ENCODE assay signal across 8 cellular contexts in genomic region chr15:67085818-67086649, GRCh38. TPM values are rescaled to one million over a fixed set of nuclear protein-coding genes. Genes with fewer than 3 reads are reported as not detected.
A peak's percentile ranks its signal among the peaks of the same experiment; 100 is the strongest.
DNase-seq lines count a peak whose midpoint lies in the region; ATAC-seq, FAIRE-seq and TF ChIP-seq lines count a peak whose summit lies in the region.

No MANE protein-coding gene starts in this region.

- H3K27ac Mint-ChIP-seq in CD4-positive, alpha-beta T cell: peak overlapping the region; percentile 89
- H3K27ac Mint-ChIP-seq in activated CD4-positive, alpha-beta memory T cell treated with anti-CD3 and anti-CD28 coated beads, Interleukin-2, amount 10 ng/mL, durations not matched to agents 7 days and 5 days: peak overlapping the region; percentile 95

- peaks cover 95% of the 10 kb centered on the region for H3K79me2 ChIP-seq in keratinocyte (ENCODE audit: control insufficient read depth, insufficient read depth, low read length)

- H3K4me3 ChIP-seq in keratinocyte (ENCODE audit: control insufficient read depth in 2 of 3, extremely low read depth in 1 of 3, insufficient read depth in 2 of 3, low read depth in 1 of 3, low read length in 3 of 3): no peak overlapping the region

- H2AFZ ChIP-seq in keratinocyte (ENCODE audit: control insufficient read depth, low read length): no peak overlapping the region

- H3K4me1 Mint-ChIP-seq in CD4-positive, alpha-beta T cell (ENCODE audit: low read depth): peaks cover 95% of the 10 kb centered on the region
- H3K4me1 Mint-ChIP-seq in activated CD4-positive, alpha-beta memory T cell treated with anti-CD3 and anti-CD28 coated beads, Interleukin-2, amount 10 ng/mL, durations not matched to agents 7 days and 5 days: peaks cover 99% of the 10 kb centered on the region

- CTCF ChIA-PET in CD4-positive, alpha-beta T cell (lab: Charles Lee): interaction anchor here (1.2 kb wide), 1 partner anchor 27 kb away, joined by 3 read pairs; no protein-coding TSS in a partner anchor
- CTCF ChIA-PET in activated CD4-positive, alpha-beta memory T cell treated with anti-CD3 and anti-CD28 coated beads, Interleukin-2, amount 10 ng/mL, durations not matched to agents 7 days and 5 days (lab: Charles Lee): interaction anchor here (0.6 to 2.9 kb wide), 4 partner anchors 12 to 140 kb away, joined by 3 to 8 read pairs (median 4); no protein-coding TSS in a partner anchor

- peaks cover 19% of the 10 kb centered on the region for H4K20me1 ChIP-seq in keratinocyte (ENCODE audit: control insufficient read depth, extremely low read depth, insufficient read depth, low read length)

- H3K9me3 ChIP-seq in CD4-positive, alpha-beta T cell (ENCODE audit: control insufficient read depth, low read length): no peaks in the 10 kb centered on the region
- no peaks in the 10 kb centered on the region for H3K9me3 ChIP-seq in keratinocyte (ENCODE audit: control insufficient read depth, low read depth, low read length)

- peak overlapping the region; percentile 34 for H3K4me3 Mint-ChIP-seq in CD4-positive, alpha-beta T cell
- H3K4me3 Mint-ChIP-seq in activated CD4-positive, alpha-beta memory T cell treated with anti-CD3 and anti-CD28 coated beads, Interleukin-2, amount 10 ng/mL, durations not matched to agents 7 days and 5 days: peak overlapping the region; percentile 37

- H3K4me2 ChIP-seq in keratinocyte (ENCODE audit: control insufficient read depth, extremely low read depth, insufficient read depth, low read depth, low read length): no peak overlapping the region

- dilution Hi-C loops in keratinocyte (cut with MboI; ENCODE audit: extremely low pct_ligation_motif_present, low sequenced_read_pairs): no loop called here

- POLR2A ChIA-PET in CD4-positive, alpha-beta T cell (lab: Charles Lee): interaction anchor here (0.8 to 9.8 kb wide), 5 partner anchors 12 to 20 kb away, joined by 3 to 105 read pairs (median 6); no protein-coding TSS in a partner anchor
- POLR2A ChIA-PET in activated CD4-positive, alpha-beta memory T cell treated with anti-CD3 and anti-CD28 coated beads, Interleukin-2, amount 10 ng/mL, durations not matched to agents 7 days and 5 days (lab: Charles Lee): interaction anchor here (0.7 to 13.0 kb wide), 16 partner anchors 9 to 168 kb away, joined by 3 to 374 read pairs (median 6); partner anchors contain the start of genes AAGAB and SMAD3

- no peaks in the 10 kb centered on the region for H3K9me3 Mint-ChIP-seq in CD4-positive, alpha-beta T cell
- no peaks in the 10 kb centered on the region for H3K9me3 Mint-ChIP-seq in activated CD4-positive, alpha-beta memory T cell treated with anti-CD3 and anti-CD28 coated beads, Interleukin-2, amount 10 ng/mL, durations not matched to agents 7 days and 5 days

- DNase-seq in CD4-positive, alpha-beta T cell: no peak
- DNase-seq in activated CD4-positive, alpha-beta memory T cell treated with anti-CD3 and anti-CD28 coated beads, Interleukin-2, amount 10 ng/mL, durations not matched to agents 7 days and 5 days: peak; percentile 57
- DNase-seq in keratinocyte (ENCODE audit: low read depth, low spot score) (no peak), D341Med (ENCODE audit: low spot score) (no peak), DMS114 treated with DMSO at 0.1 percent for 48 hours (lab: John Stamatoyannopoulos, UW; ENCODE audit: unreplicated experiment) (no peak)
- no peak for DNase-seq in effector CD8-positive, alpha-beta T cell (lab: John Stamatoyannopoulos, UW)

- no peak for TF ChIP-seq CTCF in CD4-positive, alpha-beta T cell (IDR thresholded peaks at IDR 0.05)
- no peak for TF ChIP-seq CTCF in keratinocyte (optimal IDR thresholded peaks at IDR 0.05 in 1 of 3, IDR thresholded peaks at IDR 0.05 in 1 of 3, conservative IDR thresholded peaks at IDR 0.05 in 1 of 3; ENCODE audit: extremely low read depth in 1 of 3, insufficient read depth in 2 of 3, low read length in 3 of 3)

- FAIRE-seq in keratinocyte (lab: Jason Lieb, UNC): no peak

- intact Hi-C loops in CD4-positive, alpha-beta T cell (cut with DNase I, micrococcal nuclease): no loop called here

- no peaks in the 10 kb centered on the region for H3K27me3 Mint-ChIP-seq in CD4-positive, alpha-beta T cell
- H3K27me3 Mint-ChIP-seq in activated CD4-positive, alpha-beta memory T cell treated with anti-CD3 and anti-CD28 coated beads, Interleukin-2, amount 10 ng/mL, durations not matched to agents 7 days and 5 days: no peaks in the 10 kb centered on the region

- no peaks in the 10 kb centered on the region for H3K36me3 Mint-ChIP-seq in CD4-positive, alpha-beta T cell (ENCODE audit: low read depth)
- H3K36me3 Mint-ChIP-seq in activated CD4-positive, alpha-beta memory T cell treated with anti-CD3 and anti-CD28 coated beads, Interleukin-2, amount 10 ng/mL, durations not matched to agents 7 days and 5 days (ENCODE audit: low read depth): peaks cover 85% of the 10 kb centered on the region

- no peak overlapping the region for H3K9ac ChIP-seq in keratinocyte (ENCODE audit: control insufficient read depth, extremely low read depth, insufficient read depth, low read length)

- ATAC-seq in CD4-positive, alpha-beta T cell (ENCODE audit: poor library complexity): no peak
- ATAC-seq in GM19328 (IDR thresholded peaks at IDR 0.05; ENCODE audit: unreplicated experiment) (peak; percentile 44), HG03342 (IDR thresholded peaks at IDR 0.05; ENCODE audit: unreplicated experiment) (peak; percentile 43)

- H3K9me1 ChIP-seq in keratinocyte (ENCODE audit: control insufficient read depth, extremely low read depth, insufficient read depth, low read length): peaks cover 13% of the 10 kb centered on the region

- H3K27me3 ChIP-seq in CD4-positive, alpha-beta T cell (ENCODE audit: control insufficient read depth, insufficient read depth, low read length): no peaks in the 10 kb centered on the region
- no peaks in the 10 kb centered on the region for H3K27me3 ChIP-seq in keratinocyte (ENCODE audit: control insufficient read depth, extremely low read depth, insufficient read depth, low read length)

- peaks cover 83% of the 10 kb centered on the region for H3K4me1 ChIP-seq in keratinocyte (ENCODE audit: control insufficient read depth, extremely low read depth, insufficient read depth, low read length)

- no peak overlapping the region for H3K27ac ChIP-seq in CD4-positive, alpha-beta T cell (ENCODE audit: low read depth, low read length)
- peak overlapping the region; percentile 43 for H3K27ac ChIP-seq in keratinocyte (ENCODE audit: control insufficient read depth, insufficient read depth, low read length)

- H3K36me3 ChIP-seq in keratinocyte (ENCODE audit: control insufficient read depth in 2 of 2, extremely low read depth in 1 of 2, insufficient read depth in 2 of 2, low read length in 2 of 2): peaks cover 7 to 39% of the 10 kb centered on the region in 2 experiments

RNA-seq across cellular contexts. Expression of gene SMAD3, which starts 20.6 kb away (rescaled TPM):
- 10 to 100 TPM; 30.0 to 31.0 TPM for total RNA-seq in CD4-positive, alpha-beta T cell
- total RNA-seq in activated CD4-positive, alpha-beta memory T cell treated with anti-CD3 and anti-CD28 coated beads, Interleukin-2, amount 10 ng/mL, durations not matched to agents 7 days and 5 days: 100 to 1,000 TPM; 145 to 148 TPM
- 30.6 to 52.9 TPM (median 33.7 TPM) in 3 replicates for polyA plus RNA-seq in keratinocyte
- polyA plus RNA-seq in keratinocyte (2011; ENCODE audit: low read depth): 8.1 TPM
- 23.9 and 26.7 TPM in 2 replicates for polyA plus RNA-seq in keratinocyte (2011; cell fraction: cytosol; rRNA removed)
- 74.9 and 76.8 TPM in 2 replicates for polyA plus RNA-seq in keratinocyte (2011; cell fraction: nucleus; rRNA removed)
- polyA plus RNA-seq in keratinocyte (2012; ENCODE audit: low replicate concordance): 26.5 and 44.9 TPM in 2 replicates
- polyA minus RNA-seq in keratinocyte: 45.4 to 160 TPM (median 47.7 TPM) in 3 replicates
- 23.8 TPM for polyA minus RNA-seq in keratinocyte (2011; cell fraction: cytosol; rRNA and poly(A)+ RNA removed)
- 30.5 and 55.1 TPM in 2 replicates for polyA minus RNA-seq in keratinocyte (2011; cell fraction: nucleus; rRNA and poly(A)+ RNA removed)

Comparison
In these comparisons a context has a peak if more than half of its experiments do, and no peak if none do; other contexts are left out.
1. RNA of gene SMAD3, which starts 20.6 kb away (total RNA-seq): 145 to 148 TPM in activated CD4-positive, alpha-beta memory T cell treated with anti-CD3 and anti-CD28 coated beads, Interleukin-2, amount 10 ng/mL, durations not matched to agents 7 days and 5 days; 30.0 to 31.0 TPM in CD4-positive, alpha-beta T cell; every median in the first group is over 4 times any median in the second.